24 cellular contexts compared by ENCODE assay signal in the genomic region with DNA sequence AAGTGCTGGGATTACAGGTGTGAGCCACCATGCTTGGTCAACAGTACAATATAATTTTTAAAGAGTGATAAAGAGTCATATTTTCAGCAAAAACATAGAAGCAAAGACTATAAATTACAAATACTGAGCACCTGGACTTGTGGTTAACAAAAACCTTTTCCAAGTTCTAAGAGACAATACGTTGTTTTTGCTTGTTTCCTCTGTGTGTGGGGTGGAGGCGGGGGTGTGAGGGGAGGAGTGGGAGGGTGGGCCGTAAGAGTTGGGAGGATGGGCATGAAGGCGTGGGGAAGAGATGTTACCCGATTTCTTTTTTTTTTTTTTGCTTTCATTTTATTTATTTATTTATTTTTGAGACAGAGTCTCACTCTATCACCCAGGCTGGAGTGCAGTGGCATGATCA.
DNase-seq lines count a peak whose midpoint lies in the region; ATAC-seq lines count a peak whose summit lies in the region.
"Had no signal": no experiment of that assay in that cellular context is flagged by ENCODE, and none has a peak within 500 bp of the region (broad histone marks: within the 10 kb centered on the region; RNA-seq: fewer than 3 reads in every experiment).

No MANE protein-coding gene starts in this region.

- POLR2A ChIA-PET in activated CD4-positive, alpha-beta T cell treated with anti-CD3 and anti-CD28 coated beads for 36 hours (lab: Charles Lee), result no interaction called here

- CTCF ChIA-PET in activated CD4-positive, alpha-beta T cell treated with anti-CD3 and anti-CD28 coated beads for 36 hours (lab: Charles Lee), result interaction anchor here (1.0 to 2.9 kb wide), 2 partner anchors 8 to 12 kb away, joined by 3 to 9 read pairs; no protein-coding TSS in a partner anchor

- intact Hi-C loops in activated CD4-positive, alpha-beta T cell treated with anti-CD3 and anti-CD28 coated beads, Interleukin-2, amount 10 ng/mL, durations not matched to agents 24 days and 14 days (cut with micrococcal nuclease), result no loop called here
- intact Hi-C loops in activated CD4-positive, alpha-beta T cell treated with anti-CD3 and anti-CD28 coated beads for 36 hours (cut with DNase I, micrococcal nuclease), result no loop called here

- H3K27ac Mint-ChIP-seq in activated CD4-positive, alpha-beta T cell treated with anti-CD3 and anti-CD28 coated beads, Interleukin-2, amount 10 ng/mL, durations not matched to agents 24 days and 14 days, result peak overlapping the region; percentile 9
- no peak overlapping the region for H3K27ac Mint-ChIP-seq in activated CD4-positive, alpha-beta T cell treated with anti-CD3 and anti-CD28 coated beads for 36 hours
- peak overlapping the region; percentile 69 for H3K27ac Mint-ChIP-seq in stimulated activated naive CD8-positive, alpha-beta T cell treated with anti-CD3 and anti-CD28 coated beads, Interleukin-15, Interleukin-2, amounts not matched to agents 100 ng/mL and 50 ng/mL, for 24 hours
- H3K27ac Mint-ChIP-seq: endodermal cell; T-helper 2 cell treated with Interferon-gamma antibody and Interleukin-4, amounts not matched to agents 5 μg/mL and 100 μg/mL, for 36 hours; type B pancreatic cell had no signal

- H3K9me3 Mint-ChIP-seq in activated CD4-positive, alpha-beta T cell treated with anti-CD3 and anti-CD28 coated beads, Interleukin-2, amount 10 ng/mL, durations not matched to agents 24 days and 14 days, result peaks cover 3% of the 10 kb centered on the region
- H3K9me3 Mint-ChIP-seq in activated CD4-positive, alpha-beta T cell treated with anti-CD3 and anti-CD28 coated beads for 36 hours (ENCODE audit: low read depth), result peaks cover 7% of the 10 kb centered on the region
- peaks cover 12% of the 10 kb centered on the region for H3K9me3 Mint-ChIP-seq in stimulated activated naive CD8-positive, alpha-beta T cell treated with anti-CD3 and anti-CD28 coated beads, Interleukin-15, Interleukin-2, amounts not matched to agents 100 ng/mL and 50 ng/mL, for 24 hours

- no peak for ATAC-seq in activated CD4-positive, alpha-beta T cell treated with anti-CD3 and anti-CD28 coated beads for 36 hours
- no peak for ATAC-seq in stimulated activated naive CD8-positive, alpha-beta T cell treated with anti-CD3 and anti-CD28 coated beads, Interleukin-15, Interleukin-2, amounts not matched to agents 100 U/mL and 50 U/mL, for 24 hours
- ATAC-seq in HG02885 (IDR thresholded peaks at IDR 0.05; ENCODE audit: poor library complexity, unreplicated experiment) (no peak), HG03378 (IDR thresholded peaks at IDR 0.05; ENCODE audit: unreplicated experiment) (no peak)
- ATAC-seq: body of pancreas, GM12878 had no signal

- H3K27me3 Mint-ChIP-seq in activated CD4-positive, alpha-beta T cell treated with anti-CD3 and anti-CD28 coated beads, Interleukin-2, amount 10 ng/mL, durations not matched to agents 24 days and 14 days, result no peaks in the 10 kb centered on the region
- no peaks in the 10 kb centered on the region for H3K27me3 Mint-ChIP-seq in activated CD4-positive, alpha-beta T cell treated with anti-CD3 and anti-CD28 coated beads for 36 hours
- H3K27me3 Mint-ChIP-seq in stimulated activated naive CD8-positive, alpha-beta T cell treated with anti-CD3 and anti-CD28 coated beads, Interleukin-15, Interleukin-2, amounts not matched to agents 100 ng/mL and 50 ng/mL, for 24 hours, result no peaks in the 10 kb centered on the region

- H3K4me3 Mint-ChIP-seq in activated CD4-positive, alpha-beta T cell treated with anti-CD3 and anti-CD28 coated beads, Interleukin-2, amount 10 ng/mL, durations not matched to agents 24 days and 14 days, result peak overlapping the region; percentile 58
- H3K4me3 Mint-ChIP-seq in activated CD4-positive, alpha-beta T cell treated with anti-CD3 and anti-CD28 coated beads for 36 hours, result no peak overlapping the region
- no peak overlapping the region for H3K4me3 Mint-ChIP-seq in stimulated activated naive CD8-positive, alpha-beta T cell treated with anti-CD3 and anti-CD28 coated beads, Interleukin-15, Interleukin-2, amounts not matched to agents 100 ng/mL and 50 ng/mL, for 24 hours
- H3K4me3 Mint-ChIP-seq: endodermal cell; T-helper 2 cell treated with Interferon-gamma antibody and Interleukin-4, amounts not matched to agents 5 μg/mL and 100 μg/mL, for 36 hours; type B pancreatic cell had no signal

- H3K36me3 Mint-ChIP-seq in activated CD4-positive, alpha-beta T cell treated with anti-CD3 and anti-CD28 coated beads, Interleukin-2, amount 10 ng/mL, durations not matched to agents 24 days and 14 days (ENCODE audit: low read depth), result peaks cover 59% of the 10 kb centered on the region
- peaks cover 35% of the 10 kb centered on the region for H3K36me3 Mint-ChIP-seq in activated CD4-positive, alpha-beta T cell treated with anti-CD3 and anti-CD28 coated beads for 36 hours (ENCODE audit: low read depth)
- peaks cover 64% of the 10 kb centered on the region for H3K36me3 Mint-ChIP-seq in stimulated activated naive CD8-positive, alpha-beta T cell treated with anti-CD3 and anti-CD28 coated beads, Interleukin-15, Interleukin-2, amounts not matched to agents 100 ng/mL and 50 ng/mL, for 24 hours (ENCODE audit: low read depth)

- peaks cover 38% of the 10 kb centered on the region for H3K4me1 Mint-ChIP-seq in activated CD4-positive, alpha-beta T cell treated with anti-CD3 and anti-CD28 coated beads, Interleukin-2, amount 10 ng/mL, durations not matched to agents 24 days and 14 days
- H3K4me1 Mint-ChIP-seq in activated CD4-positive, alpha-beta T cell treated with anti-CD3 and anti-CD28 coated beads for 36 hours, result peaks cover 40% of the 10 kb centered on the region
- peaks cover 48% of the 10 kb centered on the region for H3K4me1 Mint-ChIP-seq in stimulated activated naive CD8-positive, alpha-beta T cell treated with anti-CD3 and anti-CD28 coated beads, Interleukin-15, Interleukin-2, amounts not matched to agents 100 ng/mL and 50 ng/mL, for 24 hours (ENCODE audit: low read depth)
- H3K4me1 Mint-ChIP-seq: endodermal cell had no signal

- DNase-seq in activated CD4-positive, alpha-beta T cell treated with anti-CD3 and anti-CD28 coated beads, Interleukin-2, amount 10 ng/mL, durations not matched to agents 24 days and 14 days, result no peak
- no peak for DNase-seq in activated CD4-positive, alpha-beta T cell treated with anti-CD3 and anti-CD28 coated beads for 36 hours
- DNase-seq in stimulated activated naive CD8-positive, alpha-beta T cell treated with anti-CD3 and anti-CD28 coated beads, Interleukin-15, Interleukin-2, amounts not matched to agents 100 U/mL and 50 U/mL, for 24 hours, result no peak
- DNase-seq in central memory CD4-positive, alpha-beta T cell, result peak; percentile 41
- no peak for DNase-seq in dermis blood vessel endothelial cell
- DNase-seq: 8988T; body of pancreas; DMS79; endodermal cell; esophagus squamous epithelium; KBM-7; kidney; NCI-H146; NCI-H524; nucleus accumbens; small intestine; stimulated activated CD4-positive, alpha-beta T cell treated with anti-CD3 and anti-CD28 coated beads, Interleukin-2, amount 100 ng/mL, for 48 hours; stomach had no signal
